Comparison of ENCODE assay signal across 16 cellular contexts in genomic region chr3:113676252-113676651, GRCh38. TPM values are rescaled to one million over a fixed set of nuclear protein-coding genes. Genes with fewer than 3 reads are reported as not detected.
DNase-seq lines count a peak whose midpoint lies in the region; ATAC-seq and TF ChIP-seq lines count a peak whose summit lies in the region.
"Had no signal": no experiment of that assay in that cellular context is flagged by ENCODE, and none has a peak within 500 bp of the region (broad histone marks: within the 10 kb centered on the region; RNA-seq: fewer than 3 reads in every experiment).

No MANE protein-coding gene starts in this region.

- H3K9me3 Mint-ChIP-seq in activated CD8-positive, alpha-beta T cell treated with anti-CD3 and anti-CD28 coated beads for 36 hours = no peaks in the 10 kb centered on the region
- H3K9me3 Mint-ChIP-seq in activated CD8-positive, alpha-beta T cell treated with anti-CD3 and anti-CD28 coated beads, Interleukin-2, amount 10 ng/mL, durations not matched to agents 7 days and 5 days (ENCODE audit: insufficient read depth) = peaks cover 6% of the 10 kb centered on the region
- H3K9me3 Mint-ChIP-seq in IgD-negative memory B cell (peaks cover 0 to 5% (median 0%) of the 10 kb centered on the region in 3 donors), HFFc6 (no peaks in the 10 kb centered on the region)
- H3K9me3 Mint-ChIP-seq in dendritic cell treated with granulocyte-macrophage colony-stimulating factor and Interleukin-4, amounts not matched to agents 40 ng/mL and 50 ng/mL, for 4 days = peaks cover 16% of the 10 kb centered on the region
- H3K9me3 Mint-ChIP-seq: CD4-positive, CD25-positive, alpha-beta regulatory T cell had no signal

- DNase-seq in activated CD8-positive, alpha-beta T cell treated with anti-CD3 and anti-CD28 coated beads for 36 hours = peak; percentile 5
- DNase-seq in activated CD8-positive, alpha-beta T cell treated with anti-CD3 and anti-CD28 coated beads, Interleukin-2, amount 10 ng/mL, durations not matched to agents 7 days and 5 days = no peak
- DNase-seq in NCI-H2227 treated with DMSO at 0.1 percent for 48 hours (lab: John Stamatoyannopoulos, UW) (no peak), HFFc6 (no peak), WERI-Rb-1 (no peak)
- DNase-seq: Calu3; CD4-positive, CD25-positive, alpha-beta regulatory T cell; NCI-H2029; NCI-H524 treated with DMSO at 0.1 percent for 48 hours; PC-3 had no signal

- H3K4me3 Mint-ChIP-seq in activated CD8-positive, alpha-beta T cell treated with anti-CD3 and anti-CD28 coated beads for 36 hours = no peak overlapping the region
- H3K4me3 Mint-ChIP-seq in activated CD8-positive, alpha-beta T cell treated with anti-CD3 and anti-CD28 coated beads, Interleukin-2, amount 10 ng/mL, durations not matched to agents 7 days and 5 days = no peak overlapping the region
- H3K4me3 Mint-ChIP-seq in IgD-negative memory B cell = peak overlapping the region in 1 of 4 donors; percentile 14
- H3K4me3 Mint-ChIP-seq in dendritic cell treated with granulocyte-macrophage colony-stimulating factor and Interleukin-4, amounts not matched to agents 40 ng/mL and 50 ng/mL, for 4 days = no peak overlapping the region
- H3K4me3 Mint-ChIP-seq in HFFc6 = no peak overlapping the region
- H3K4me3 Mint-ChIP-seq: CD4-positive, CD25-positive, alpha-beta regulatory T cell had no signal

- H3K4me1 ChIP-seq in neutrophil (ENCODE audit: control insufficient read depth in 1 of 2, insufficient read depth in 1 of 2, low read depth in 1 of 2, low read length in 1 of 2) = peaks cover 8 to 14% of the 10 kb centered on the region in 2 experiments
- H3K4me1 ChIP-seq: A549, HAP-1, SJSA1 had no signal

- no peaks in the 10 kb centered on the region for H3K27me3 ChIP-seq in neutrophil
- H3K27me3 ChIP-seq in WERI-Rb-1 (ENCODE audit: insufficient read depth, low read depth, severe bottlenecking) = no peaks in the 10 kb centered on the region
- H3K27me3 ChIP-seq: SJSA1 had no signal

- CTCF ChIA-PET in activated CD8-positive, alpha-beta T cell treated with anti-CD3 and anti-CD28 coated beads for 36 hours (lab: Charles Lee) = interaction anchor here (1.2 kb wide), 1 partner anchor 60 kb away, joined by 3 read pairs; no protein-coding TSS in a partner anchor
- CTCF ChIA-PET in activated CD8-positive, alpha-beta T cell treated with anti-CD3 and anti-CD28 coated beads, Interleukin-2, amount 10 ng/mL, durations not matched to agents 7 days and 5 days (lab: Charles Lee) = no interaction called here

- H3K27ac ChIP-seq in neutrophil (peak overlapping the region; percentile 78), WERI-Rb-1 (no peak overlapping the region)
- H3K27ac ChIP-seq: A549, SJSA1 had no signal

- peaks cover 17% of the 10 kb centered on the region for H3K4me1 Mint-ChIP-seq in activated CD8-positive, alpha-beta T cell treated with anti-CD3 and anti-CD28 coated beads for 36 hours (ENCODE audit: low read depth)
- no peaks in the 10 kb centered on the region for H3K4me1 Mint-ChIP-seq in activated CD8-positive, alpha-beta T cell treated with anti-CD3 and anti-CD28 coated beads, Interleukin-2, amount 10 ng/mL, durations not matched to agents 7 days and 5 days (ENCODE audit: low read depth)
- peaks cover 14 to 26% (median 24%) of the 10 kb centered on the region in 3 donors for H3K4me1 Mint-ChIP-seq in IgD-negative memory B cell
- H3K4me1 Mint-ChIP-seq in dendritic cell treated with granulocyte-macrophage colony-stimulating factor and Interleukin-4, amounts not matched to agents 40 ng/mL and 50 ng/mL, for 4 days (ENCODE audit: low read depth) = peaks cover 24% of the 10 kb centered on the region
- H3K4me1 Mint-ChIP-seq in HFFc6 (ENCODE audit: low read depth) = no peaks in the 10 kb centered on the region

- H3K27me3 Mint-ChIP-seq in activated CD8-positive, alpha-beta T cell treated with anti-CD3 and anti-CD28 coated beads for 36 hours = no peaks in the 10 kb centered on the region
- no peaks in the 10 kb centered on the region for H3K27me3 Mint-ChIP-seq in activated CD8-positive, alpha-beta T cell treated with anti-CD3 and anti-CD28 coated beads, Interleukin-2, amount 10 ng/mL, durations not matched to agents 7 days and 5 days (ENCODE audit: low read depth)
- H3K27me3 Mint-ChIP-seq in IgD-negative memory B cell (no peaks in the 10 kb centered on the region), HFFc6 (ENCODE audit: insufficient read depth) (no peaks in the 10 kb centered on the region)
- no peaks in the 10 kb centered on the region for H3K27me3 Mint-ChIP-seq in dendritic cell treated with granulocyte-macrophage colony-stimulating factor and Interleukin-4, amounts not matched to agents 40 ng/mL and 50 ng/mL, for 4 days
- H3K27me3 Mint-ChIP-seq: CD4-positive, CD25-positive, alpha-beta regulatory T cell had no signal

- no peak overlapping the region for H3K27ac Mint-ChIP-seq in activated CD8-positive, alpha-beta T cell treated with anti-CD3 and anti-CD28 coated beads for 36 hours
- H3K27ac Mint-ChIP-seq in activated CD8-positive, alpha-beta T cell treated with anti-CD3 and anti-CD28 coated beads, Interleukin-2, amount 10 ng/mL, durations not matched to agents 7 days and 5 days = no peak overlapping the region
- H3K27ac Mint-ChIP-seq in IgD-negative memory B cell (peak overlapping the region; percentile 23 to 93 (median 74)), HFFc6 (no peak overlapping the region)
- peak overlapping the region; percentile 2 for H3K27ac Mint-ChIP-seq in dendritic cell treated with granulocyte-macrophage colony-stimulating factor and Interleukin-4, amounts not matched to agents 40 ng/mL and 50 ng/mL, for 4 days

- POLR2A ChIA-PET in activated CD8-positive, alpha-beta T cell treated with anti-CD3 and anti-CD28 coated beads for 36 hours (lab: Charles Lee) = no interaction called here
- POLR2A ChIA-PET in activated CD8-positive, alpha-beta T cell treated with anti-CD3 and anti-CD28 coated beads, Interleukin-2, amount 10 ng/mL, durations not matched to agents 7 days and 5 days (lab: Charles Lee) = no interaction called here

- H3K36me3 Mint-ChIP-seq in activated CD8-positive, alpha-beta T cell treated with anti-CD3 and anti-CD28 coated beads for 36 hours (ENCODE audit: low read depth) = peaks cover 18% of the 10 kb centered on the region
- H3K36me3 Mint-ChIP-seq in activated CD8-positive, alpha-beta T cell treated with anti-CD3 and anti-CD28 coated beads, Interleukin-2, amount 10 ng/mL, durations not matched to agents 7 days and 5 days (ENCODE audit: low read depth) = peaks cover 30% of the 10 kb centered on the region
- H3K36me3 Mint-ChIP-seq in IgD-negative memory B cell = peaks cover 22% of the 10 kb centered on the region
- H3K36me3 Mint-ChIP-seq in dendritic cell treated with granulocyte-macrophage colony-stimulating factor and Interleukin-4, amounts not matched to agents 40 ng/mL and 50 ng/mL, for 4 days (ENCODE audit: low read depth) = peaks cover 41% of the 10 kb centered on the region
- peaks cover 10% of the 10 kb centered on the region for H3K36me3 Mint-ChIP-seq in HFFc6 (ENCODE audit: low read depth)

- TF ChIP-seq CTCF in activated CD8-positive, alpha-beta T cell treated with anti-CD3 and anti-CD28 coated beads for 36 hours (IDR thresholded peaks at IDR 0.05) = no peak
- no peak for TF ChIP-seq CTCF in neutrophil (IDR thresholded peaks at IDR 0.05)
- no peak for TF ChIP-seq CTCF in HFFc6 (IDR thresholded peaks at IDR 0.05)
- no peak for TF ChIP-seq CTCF in WERI-Rb-1 (IDR thresholded peaks at IDR 0.05; ENCODE audit: low read depth, low read length)

- H3K36me3 ChIP-seq in neutrophil = peaks cover 38% of the 10 kb centered on the region
- H3K36me3 ChIP-seq in WERI-Rb-1 = peaks cover 16% of the 10 kb centered on the region
- H3K36me3 ChIP-seq: HAP-1 had no signal

- H3K4me3 ChIP-seq in neutrophil (ENCODE audit: low read depth in 1 of 2, low read length in 1 of 2) = no peak overlapping the region
- H3K4me3 ChIP-seq in WERI-Rb-1 (ENCODE audit: low read depth, low read length) = no peak overlapping the region
- H3K4me3 ChIP-seq: A549, HAP-1, SJSA1 had no signal

- peak; percentile 68 for ATAC-seq in activated CD8-positive, alpha-beta T cell treated with anti-CD3 and anti-CD28 coated beads for 36 hours
- ATAC-seq in activated CD8-positive, alpha-beta T cell treated with anti-CD3 and anti-CD28 coated beads, Interleukin-2, amount 10 ng/mL, durations not matched to agents 7 days and 5 days = no peak
- ATAC-seq: A549, PC-3 had no signal

- H3K9me3 ChIP-seq in neutrophil (no peaks in the 10 kb centered on the region), WERI-Rb-1 (ENCODE audit: severe bottlenecking) (no peaks in the 10 kb centered on the region)
- H3K9me3 ChIP-seq: A549, HAP-1, SJSA1 had no signal

- intact Hi-C loops in activated CD8-positive, alpha-beta T cell treated with anti-CD3 and anti-CD28 coated beads for 36 hours (cut with micrococcal nuclease) = no loop called here
- intact Hi-C loops in dendritic cell treated with granulocyte-macrophage colony-stimulating factor and Interleukin-4, amounts not matched to agents 40 ng/mL and 50 ng/mL, for 4 days (cut with micrococcal nuclease) = no loop called here

RNA-seq across cellular contexts. Expression of gene USF3, which starts 20.2 kb away (rescaled TPM):
- total RNA-seq in activated CD8-positive, alpha-beta T cell treated with anti-CD3 and anti-CD28 coated beads for 36 hours = 10 to 100 TPM; 11.3 to 11.9 TPM
- total RNA-seq in activated CD8-positive, alpha-beta T cell treated with anti-CD3 and anti-CD28 coated beads, Interleukin-2, amount 10 ng/mL, durations not matched to agents 7 days and 5 days = 10 to 100 TPM; 16.3 to 18.0 TPM
- polyA plus RNA-seq in IgD-negative memory B cell = 7.4 TPM
- total RNA-seq in HFFc6 (2021; fragmentation: NEBNext Ultra II Directional; extraction: Animal tissue kit (Norgen Biotek cat#: 25700)) = 10 to 100 TPM in 4 of 6 experiments, 1 to 10 TPM in 2; 8.5 to 10.7 (median 10.5) TPM

Comparison
In these comparisons a context has a peak if more than half of its experiments do, and no peak if none do; other contexts are left out.
1. H3K27ac Mint-ChIP-seq: peak in IgD-negative memory B cell (3 of 3) and dendritic cell treated with granulocyte-macrophage colony-stimulating factor and Interleukin-4, amounts not matched to agents 40 ng/mL and 50 ng/mL, for 4 days (single experiment); none in activated CD8-positive, alpha-beta T cell treated with anti-CD3 and anti-CD28 coated beads for 36 hours (single experiment), activated CD8-positive, alpha-beta T cell treated with anti-CD3 and anti-CD28 coated beads, Interleukin-2, amount 10 ng/mL, durations not matched to agents 7 days and 5 days (single experiment) and HFFc6 (single experiment).